Comparison of ENCODE assay signal across 1 cellular context in genomic region chr10:116800356-116800929, GRCh38.
TF ChIP-seq lines count a peak whose summit lies in the region.

No MANE protein-coding gene starts in this region.

TF ChIP-seq in GM23338, 12 proteins besides CTCF, POLR2A, EP300 and RAD21 (continued from another document):
- TF ChIP-seq ZNF462 (CRISPR knock-in tag; IDR thresholded peaks at IDR 0.05) (no peak), EZH2phosphoT487 (IDR thresholded peaks at IDR 0.05; ENCODE audit: unreplicated experiment) (no peak), NANOG (IDR thresholded peaks at IDR 0.05; ENCODE audit: borderline replicate concordance) (no peak), JUNB (IDR thresholded peaks at IDR 0.05; ENCODE audit: unreplicated experiment) (no peak), ETS1 (IDR thresholded peaks at IDR 0.05) (no peak), EZH2 (IDR thresholded peaks at IDR 0.05; ENCODE audit: low read depth, unreplicated experiment) (no peak), POLR2AphosphoS5 (IDR thresholded peaks at IDR 0.05; ENCODE audit: low read depth) (no peak), ZNF331 (CRISPR knock-in tag; IDR thresholded peaks at IDR 0.05; ENCODE audit: low read depth) (no peak), ZNF114 (CRISPR knock-in tag; IDR thresholded peaks at IDR 0.05) (no peak)
TF ChIP-seq in GM23338: peak in this region for 0.
